30 cellular contexts compared by ENCODE assay signal in the genomic region with DNA sequence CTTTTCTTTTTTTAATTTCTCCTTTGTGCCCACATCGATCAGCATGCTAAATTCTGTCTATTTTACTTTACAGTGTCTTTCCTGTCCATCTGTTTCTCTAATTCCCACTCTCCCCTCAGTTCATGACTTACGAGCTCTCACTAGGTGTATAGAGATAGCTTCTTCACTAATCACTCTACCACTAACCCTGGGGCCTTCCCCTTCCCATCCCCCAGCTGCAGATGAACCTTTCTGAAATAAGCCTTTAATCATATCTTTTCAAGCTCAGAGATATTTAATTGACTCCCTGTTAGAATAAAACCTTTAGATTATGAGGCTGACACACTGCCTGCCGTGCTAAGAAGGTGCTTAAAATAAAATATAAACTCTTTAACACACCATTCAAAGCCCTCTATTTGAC.
A peak's percentile ranks its signal among the peaks of the same experiment; 100 is the strongest.
DNase-seq lines count a peak whose midpoint lies in the region; ATAC-seq, FAIRE-seq and TF ChIP-seq lines count a peak whose summit lies in the region.
"Had no signal": no experiment of that assay in that cellular context is flagged by ENCODE, and none has a peak within 500 bp of the region (broad histone marks: within the 10 kb centered on the region; RNA-seq: fewer than 3 reads in every experiment).

No MANE protein-coding gene starts in this region.

- FAIRE-seq in HTR-8/SVneo (lab: Jason Lieb, UNC): no peak
- FAIRE-seq: GM19239, K562 had no signal

- TF ChIP-seq CTCF in Calu3 (IDR thresholded peaks at IDR 0.05; ENCODE audit: unreplicated experiment) (no peak), nephron progenitor cell (IDR thresholded peaks at IDR 0.05) (no peak), uterus (IDR thresholded peaks at IDR 0.05) (no peak)

- no peaks in the 10 kb centered on the region for H3K27me3 ChIP-seq in uterus
- H3K27me3 ChIP-seq: adrenal gland, breast epithelium, colonic mucosa, upper lobe of left lung had no signal

- DNase-seq in activated naive CD4-positive, alpha-beta T cell treated with Interleukin-2 at 50 U/mL for 16 hours: no peak
- DNase-seq in Calu3 (no peak), nephron progenitor cell (no peak), uterus (no peak), HTR-8/SVneo (ENCODE audit: insufficient read length, low spot score) (no peak)
- DNase-seq: activated CD4-positive, alpha-beta memory T cell treated with anti-CD3 and anti-CD28 coated beads, Interleukin-2, amount 10 ng/mL, durations not matched to agents 7 days and 5 days; activated CD8-positive, alpha-beta memory T cell treated with anti-CD3 and anti-CD28 coated beads, Interleukin-2, amount 50 U/mL, for 48 hours; adrenal gland; colonic mucosa; DMS79; effector memory CD4-positive, alpha-beta T cell; erythroblast; GDM1; H7; mesendoderm; NCI-H1105 treated with DMSO at 0.1 percent for 48 hours; NCI-H2029; NCI-H526 treated with DMSO at 0.1 percent for 48 hours; occipital lobe; stimulated activated CD4-positive, alpha-beta T cell treated with anti-CD3 and anti-CD28 coated beads, Interleukin-1b, Interleukin-23, amount 100 ng/mL, for 48 hours; SW 1271; T1000; upper lobe of left lung had no signal

- no peaks in the 10 kb centered on the region for H3K36me3 ChIP-seq in uterus
- H3K36me3 ChIP-seq: colonic mucosa had no signal

- TF ChIP-seq POLR2A in uterus (IDR thresholded peaks at IDR 0.05): no peak

- H3K4me3 ChIP-seq in uterus: no peak overlapping the region
- H3K4me3 ChIP-seq: adrenal gland, breast epithelium, colonic mucosa, K562, smooth muscle cell, upper lobe of left lung had no signal

- no TSS peak for BruUV-seq in Calu3 (replicated peaks; lab: Mats Ljungman, UMichigan)

- CTCF ChIA-PET in Calu3 (lab: Charles Lee): interaction anchor here (0.6 to 1.9 kb wide), 4 partner anchors 9 to 182 kb away, joined by 3 to 7 read pairs (median 5); no protein-coding TSS in a partner anchor

- H3K27me3 Mint-ChIP-seq in activated naive CD4-positive, alpha-beta T cell treated with anti-CD3 and anti-CD28 coated beads, Interleukin-2, amount 50 U/mL, for 24 hours: no peaks in the 10 kb centered on the region
- H3K27me3 Mint-ChIP-seq in Calu3 (ENCODE audit: unreplicated experiment) (no peaks in the 10 kb centered on the region), nephron progenitor cell (ENCODE audit: low read depth, poor library complexity) (no peaks in the 10 kb centered on the region)
- no peaks in the 10 kb centered on the region for H3K27me3 Mint-ChIP-seq in activated T-helper 17 cell treated with anti-CD3 and anti-CD28 coated beads, Interleukin-2, amount 50 U/mL, for 72 hours
- H3K27me3 Mint-ChIP-seq: activated CD4-positive, alpha-beta memory T cell treated with anti-CD3 and anti-CD28 coated beads, Interleukin-2, amount 10 ng/mL, durations not matched to agents 7 days and 5 days had no signal

- H3K36me3 Mint-ChIP-seq in activated naive CD4-positive, alpha-beta T cell treated with anti-CD3 and anti-CD28 coated beads, Interleukin-2, amount 50 U/mL, for 24 hours: peaks cover 26% of the 10 kb centered on the region
- peaks cover 98% of the 10 kb centered on the region for H3K36me3 Mint-ChIP-seq in Calu3 (ENCODE audit: insufficient read depth, unreplicated experiment)
- H3K36me3 Mint-ChIP-seq in activated T-helper 17 cell treated with anti-CD3 and anti-CD28 coated beads, Interleukin-2, amount 50 U/mL, for 72 hours (ENCODE audit: low read depth): peaks cover 99% of the 10 kb centered on the region
- H3K36me3 Mint-ChIP-seq in nephron progenitor cell (ENCODE audit: low read depth): peaks cover 87% of the 10 kb centered on the region

- no peak overlapping the region for H3K27ac ChIP-seq in uterus
- H3K27ac ChIP-seq: adrenal gland, breast epithelium, colonic mucosa had no signal

- no peak overlapping the region for H3K4me3 Mint-ChIP-seq in activated naive CD4-positive, alpha-beta T cell treated with anti-CD3 and anti-CD28 coated beads, Interleukin-2, amount 50 U/mL, for 24 hours
- peak overlapping the region; percentile 4 for H3K4me3 Mint-ChIP-seq in Calu3 (ENCODE audit: low read depth, unreplicated experiment)
- no peak overlapping the region for H3K4me3 Mint-ChIP-seq in activated T-helper 17 cell treated with anti-CD3 and anti-CD28 coated beads, Interleukin-2, amount 50 U/mL, for 72 hours
- H3K4me3 Mint-ChIP-seq in nephron progenitor cell: no peak overlapping the region
- H3K4me3 Mint-ChIP-seq: activated CD4-positive, alpha-beta memory T cell treated with anti-CD3 and anti-CD28 coated beads, Interleukin-2, amount 10 ng/mL, durations not matched to agents 7 days and 5 days had no signal

- no peak for ATAC-seq in activated T-helper 17 cell treated with anti-CD3 and anti-CD28 coated beads, Interleukin-2, amount 50 U/mL, for 72 hours (replicated peaks)
- ATAC-seq in HG03039 (IDR thresholded peaks at IDR 0.05; ENCODE audit: unreplicated experiment): no peak
- ATAC-seq: K562 had no signal

- H3K4me1 Mint-ChIP-seq in activated naive CD4-positive, alpha-beta T cell treated with anti-CD3 and anti-CD28 coated beads, Interleukin-2, amount 50 U/mL, for 24 hours: peaks cover 10% of the 10 kb centered on the region
- H3K4me1 Mint-ChIP-seq in Calu3 (ENCODE audit: low read depth, unreplicated experiment) (peaks cover 66% of the 10 kb centered on the region), nephron progenitor cell (no peaks in the 10 kb centered on the region)
- peaks cover 26% of the 10 kb centered on the region for H3K4me1 Mint-ChIP-seq in activated T-helper 17 cell treated with anti-CD3 and anti-CD28 coated beads, Interleukin-2, amount 50 U/mL, for 72 hours

- H3K27ac Mint-ChIP-seq in activated naive CD4-positive, alpha-beta T cell treated with anti-CD3 and anti-CD28 coated beads, Interleukin-2, amount 50 U/mL, for 24 hours: peak overlapping the region; percentile 2
- peak overlapping the region; percentile 46 for H3K27ac Mint-ChIP-seq in Calu3 (ENCODE audit: unreplicated experiment)
- peak overlapping the region; percentile 37 for H3K27ac Mint-ChIP-seq in activated T-helper 17 cell treated with anti-CD3 and anti-CD28 coated beads, Interleukin-2, amount 50 U/mL, for 72 hours
- peak overlapping the region; percentile 23 for H3K27ac Mint-ChIP-seq in nephron progenitor cell
- H3K27ac Mint-ChIP-seq: activated CD4-positive, alpha-beta memory T cell treated with anti-CD3 and anti-CD28 coated beads, Interleukin-2, amount 10 ng/mL, durations not matched to agents 7 days and 5 days had no signal

- no peaks in the 10 kb centered on the region for H3K9me3 ChIP-seq in uterus
- H3K9me3 ChIP-seq: adrenal gland, breast epithelium, colonic mucosa, upper lobe of left lung had no signal

- intact Hi-C loops in Calu3 (cut with micrococcal nuclease; ENCODE audit: unreplicated experiment): no loop called here
- intact Hi-C loops in uterus (cut with DNase I; ENCODE audit: low total_unique reads): no loop called here

- H3K9me3 Mint-ChIP-seq in activated naive CD4-positive, alpha-beta T cell treated with anti-CD3 and anti-CD28 coated beads, Interleukin-2, amount 50 U/mL, for 24 hours: no peaks in the 10 kb centered on the region
- H3K9me3 Mint-ChIP-seq in Calu3 (ENCODE audit: low read depth, unreplicated experiment) (no peaks in the 10 kb centered on the region), nephron progenitor cell (no peaks in the 10 kb centered on the region)
- no peaks in the 10 kb centered on the region for H3K9me3 Mint-ChIP-seq in activated T-helper 17 cell treated with anti-CD3 and anti-CD28 coated beads, Interleukin-2, amount 50 U/mL, for 72 hours
- H3K9me3 Mint-ChIP-seq: activated CD4-positive, alpha-beta memory T cell treated with anti-CD3 and anti-CD28 coated beads, Interleukin-2, amount 10 ng/mL, durations not matched to agents 7 days and 5 days had no signal

- no peaks in the 10 kb centered on the region for H3K4me1 ChIP-seq in uterus
- H3K4me1 ChIP-seq: adrenal gland, breast epithelium had no signal
